ENCODE assay signal across 8 cellular contexts in genomic region chr14:69522026-69522425, GRCh38. TPM values are rescaled to one million over a fixed set of nuclear protein-coding genes. Genes with fewer than 3 reads are reported as not detected.
"Had no signal": no experiment of that assay in that cellular context is flagged by ENCODE, and none has a peak within 500 bp of the region (broad histone marks: within the 10 kb centered on the region; RNA-seq: fewer than 3 reads in every experiment).

No MANE protein-coding gene starts in this region.

- H3K9me3 Mint-ChIP-seq: H9 had no signal

- H2AFZ ChIP-seq: GM23248 had no signal

- H3K27ac ChIP-seq: GM23248 had no signal

- DNase-seq: GM23248, GOT3, H9, HCEC 1CT, IMR-90 had no signal

- H3K4me3 Mint-ChIP-seq: H9 had no signal

- H3K4me3 ChIP-seq: GM23248, K562 had no signal

- H3K27ac Mint-ChIP-seq: H9 had no signal

- ATAC-seq: K562 had no signal

RNA-seq across cellular contexts. Expression of gene PLEKHD1, which starts 37.5 kb away (rescaled TPM):
- total RNA-seq: GM23248, H4, HT-29, K562 had no signal

RNA-seq across cellular contexts. Expression of gene CCDC177, which starts 52.6 kb away (rescaled TPM):
- total RNA-seq: GM23248, H4, HT-29, IMR-90, K562 had no signal
